In genomic region chr6:144095134-144096002, GRCh38 we compare ENCODE assay signal across 1 cellular context.
TF ChIP-seq lines count a peak whose summit lies in the region.

Gene SF3B5 (minus strand): TSS chr6:144095573. CDS start chr6:144095497, 76 bp downstream.

TF ChIP-seq in HepG2, 621 proteins besides CTCF, POLR2A, EP300 and RAD21 (continued from another document and continues in another):
- peak; percentile 69; the same call in 1 of the 2 replicates for TF ChIP-seq POLR2AphosphoS2 (IDR thresholded peaks at IDR 0.05; ENCODE audit: low read depth, low read length)
- no peak for TF ChIP-seq CREB3 (CRISPR knock-in tag; IDR thresholded peaks at IDR 0.05)
- no peak for TF ChIP-seq ZBTB37 (CRISPR knock-in tag; IDR thresholded peaks at IDR 0.05)
- 0 out of 2 replicates have a peak, but pooled peaks have one; percentile 97 for TF ChIP-seq ZNF510 (CRISPR knock-in tag; IDR thresholded peaks at IDR 0.05; ENCODE audit: low read depth)
- no peak for TF ChIP-seq KAT2B (IDR thresholded peaks at IDR 0.05; ENCODE audit: borderline replicate concordance, low read depth, low read length)
- TF ChIP-seq ZFP1 (CRISPR knock-in tag; IDR thresholded peaks at IDR 0.05) = 0 out of 2 replicates have a peak, but pooled peaks have one; percentile 83
- no peak for TF ChIP-seq ARNT (IDR thresholded peaks at IDR 0.05)
- TF ChIP-seq JARID2 (CRISPR knock-in tag; IDR thresholded peaks at IDR 0.05; ENCODE audit: insufficient replicate concordance) = peak; percentile 80
- TF ChIP-seq CBX5 (CRISPR knock-in tag; IDR thresholded peaks at IDR 0.05; ENCODE audit: borderline replicate concordance) = peak; percentile 94; the same call in 1 of the 2 replicates
- TF ChIP-seq ZMAT3 (CRISPR knock-in tag; conservative IDR thresholded peaks at IDR 0.05) = peak; percentile 67
- no peak for TF ChIP-seq ZNF576 (CRISPR knock-in tag; IDR thresholded peaks at IDR 0.05)
- TF ChIP-seq ZNF724P (CRISPR knock-in tag; IDR thresholded peaks at IDR 0.05; ENCODE audit: borderline replicate concordance) = 0 out of 2 replicates have a peak, but pooled peaks have one; percentile 79
- TF ChIP-seq ZNF580 (CRISPR knock-in tag; IDR thresholded peaks at IDR 0.05; ENCODE audit: borderline replicate concordance, low read depth) = peak; percentile 95
- peak; percentile 88 for TF ChIP-seq FOXP1 (IDR thresholded peaks at IDR 0.05)
- TF ChIP-seq FOXP1 (CRISPR knock-in tag; IDR thresholded peaks at IDR 0.05) = peak; percentile 86; the same call in 1 of the 2 replicates
- peak; percentile 91 for TF ChIP-seq ZNF639 (CRISPR knock-in tag; conservative IDR thresholded peaks at IDR 0.05)
- TF ChIP-seq ZNF761 (CRISPR knock-in tag; conservative IDR thresholded peaks at IDR 0.05) = peak; percentile 79
- no peak for TF ChIP-seq USF2 (IDR thresholded peaks at IDR 0.05; ENCODE audit: low read depth, low read length)
- TF ChIP-seq USF2 (CRISPR knock-in tag; IDR thresholded peaks at IDR 0.05; ENCODE audit: borderline replicate concordance) = no peak
- no peak for TF ChIP-seq E2F1 (CRISPR knock-in tag; IDR thresholded peaks at IDR 0.05)
- TF ChIP-seq GLI4 (CRISPR knock-in tag; IDR thresholded peaks at IDR 0.05; ENCODE audit: borderline replicate concordance) = no peak
- TF ChIP-seq ZNF646 (CRISPR knock-in tag; IDR thresholded peaks at IDR 0.05) = no peak
- TF ChIP-seq ZBTB42 (CRISPR knock-in tag; IDR thresholded peaks at IDR 0.05) = peak; percentile 85; the same call in 1 of the 2 replicates
- no peak for TF ChIP-seq ZMAT5 (CRISPR knock-in tag; IDR thresholded peaks at IDR 0.05; ENCODE audit: borderline replicate concordance, low read depth)
- TF ChIP-seq ZNF75D (CRISPR knock-in tag; IDR thresholded peaks at IDR 0.05; ENCODE audit: borderline replicate concordance) = no peak
- TF ChIP-seq ZNF296 (CRISPR knock-in tag; conservative IDR thresholded peaks at IDR 0.05) = no peak
- TF ChIP-seq RFX3 (CRISPR knock-in tag; IDR thresholded peaks at IDR 0.05) = peak; percentile 87
- peak; percentile 80 for TF ChIP-seq TFDP1 (CRISPR knock-in tag; IDR thresholded peaks at IDR 0.05; ENCODE audit: borderline replicate concordance)
- TF ChIP-seq ZUFSP (CRISPR knock-in tag; IDR thresholded peaks at IDR 0.05; ENCODE audit: borderline replicate concordance) = no peak
- no peak for TF ChIP-seq HMG20A (CRISPR knock-in tag; IDR thresholded peaks at IDR 0.05; ENCODE audit: borderline replicate concordance)
- peak; percentile 83; the same call in 1 of the 2 replicates for TF ChIP-seq WIZ (CRISPR knock-in tag; IDR thresholded peaks at IDR 0.05)
- TF ChIP-seq ZFP62 (CRISPR knock-in tag; IDR thresholded peaks at IDR 0.05) = no peak
- TF ChIP-seq MIER3 (CRISPR knock-in tag; IDR thresholded peaks at IDR 0.05; ENCODE audit: borderline replicate concordance) = peak; percentile 98
- 0 out of 2 replicates have a peak, but pooled peaks have one; percentile 35 for TF ChIP-seq ZSCAN30 (CRISPR knock-in tag; IDR thresholded peaks at IDR 0.05)
- TF ChIP-seq PHF5A (CRISPR knock-in tag; IDR thresholded peaks at IDR 0.05; ENCODE audit: low read depth, unreplicated experiment) = peak; percentile 97
- peak; percentile 64 for TF ChIP-seq ISL2 (CRISPR knock-in tag; IDR thresholded peaks at IDR 0.05)
